In genomic region chrX:140165849-140166248, GRCh38 we compare ENCODE assay signal across 32 cellular contexts.
"Had no signal": no experiment of that assay in that cellular context is flagged by ENCODE, and none has a peak within 500 bp of the region (broad histone marks: within the 10 kb centered on the region; RNA-seq: fewer than 3 reads in every experiment).

No MANE protein-coding gene starts in this region.

- H3K9me3 ChIP-seq: adrenal gland, ascending aorta, body of pancreas, breast epithelium had no signal

- H3K36me3 ChIP-seq: adrenal gland, ascending aorta, brain microvascular endothelial cell, breast epithelium, cardiac muscle cell had no signal

- H3K4me1 ChIP-seq: adrenal gland, ascending aorta, body of pancreas, breast epithelium had no signal

- H3K27me3 ChIP-seq: ascending aorta, body of pancreas, brain microvascular endothelial cell, cardiac muscle cell had no signal

- ATAC-seq: activated naive CD4-positive, alpha-beta T cell treated with anti-CD3 and anti-CD28 coated beads, Interleukin-2, amount 50 U/mL, for 72 hours; activated naive CD8-positive, alpha-beta T cell treated with anti-CD3 and anti-CD28 coated beads, Interleukin-2, amount 50 U/mL, for 24 hours; activated T-cell treated with anti-CD3 and anti-CD28 coated beads, Interleukin-2, amount 50 U/mL, for 4 hours; activated T-cell treated with anti-CD3 and anti-CD28 coated beads, Interleukin-2, amount 50 U/mL, for 72 hours; activated T-helper 17 cell treated with anti-CD3 and anti-CD28 coated beads, Interleukin-2, amount 50 U/mL, for 72 hours; body of pancreas had no signal

- H3K4me3 ChIP-seq: adrenal gland, ascending aorta, body of pancreas, breast epithelium, cardiac muscle cell had no signal

- DNase-seq: activated effector memory CD4-positive, alpha-beta T cell treated with anti-CD3 and anti-CD28 coated beads, Interleukin-2, amount 50 U/mL, for 16 hours; activated effector memory CD4-positive, alpha-beta T cell treated with Interleukin-2 at 50 U/mL for 16 hours; activated gamma-delta T cell; activated gamma-delta T cell treated with Interleukin-2 at 50 U/mL for 16 hours; activated naive CD4-positive, alpha-beta T cell; activated naive CD4-positive, alpha-beta T cell treated with anti-CD3 and anti-CD28 coated beads for 36 hours; activated naive CD4-positive, alpha-beta T cell treated with anti-CD3 and anti-CD28 coated beads, Interleukin-2, amount 10 ng/mL, durations not matched to agents 7 days and 5 days; activated naive CD4-positive, alpha-beta T cell treated with anti-CD3 and anti-CD28 coated beads, Interleukin-2, amount 50 U/mL, for 16 hours; activated naive CD4-positive, alpha-beta T cell treated with Interleukin-2 at 50 U/mL for 16 hours; activated naive CD8-positive, alpha-beta T cell treated with anti-CD3 and anti-CD28 coated beads for 36 hours; activated naive CD8-positive, alpha-beta T cell treated with anti-CD3 and anti-CD28 coated beads, Interleukin-2, amount 10 ng/mL, durations not matched to agents 7 days and 5 days; activated naive CD8-positive, alpha-beta T cell treated with anti-CD3 and anti-CD28 coated beads, Interleukin-2, amount 50 U/mL, for 24 hours; activated T-cell treated with anti-CD3 and anti-CD28 coated beads, Interleukin-2, amount 50 U/mL, for 1 hour; activated T-cell treated with anti-CD3 and anti-CD28 coated beads, Interleukin-2, amount 50 U/mL, for 24 hours; activated T-cell treated with anti-CD3 and anti-CD28 coated beads, Interleukin-2, amount 50 U/mL, for 4 hours; activated T-cell treated with anti-CD3 and anti-CD28 coated beads, Interleukin-2, amount 50 U/mL, for 48 hours; activated T-cell treated with anti-CD3 and anti-CD28 coated beads, Interleukin-2, amount 50 U/mL, for 72 hours; adrenal gland; amniotic stem cell; amygdala; anterior cingulate cortex; aorta; body of pancreas; brain microvascular endothelial cell; caudate nucleus; central memory CD4-positive, alpha-beta T cell; cerebellar nuclear complex had no signal

- H3K27ac ChIP-seq: adrenal gland, ascending aorta, body of pancreas, brain microvascular endothelial cell, breast epithelium, cardiac muscle cell had no signal
